In genomic region chr20:11995750-11996567, GRCh38 we compare ENCODE assay signal across 22 cellular contexts.
DNase-seq lines count a peak whose midpoint lies in the region; ATAC-seq and TF ChIP-seq lines count a peak whose summit lies in the region.
"Had no signal": no experiment of that assay in that cellular context is flagged by ENCODE, and none has a peak within 500 bp of the region (broad histone marks: within the 10 kb centered on the region; RNA-seq: fewer than 3 reads in every experiment).

No MANE protein-coding gene starts in this region.

- no peak overlapping the region for H3K4me3 Mint-ChIP-seq in progenitor cell of endocrine pancreas (ENCODE audit: low read depth)
- no peak overlapping the region for H3K4me3 Mint-ChIP-seq in CD14-positive monocyte
- H3K4me3 Mint-ChIP-seq: activated B cell treated with CpG ODN at 0.5 μM for 24 hours had no signal

- H3K27ac Mint-ChIP-seq in progenitor cell of endocrine pancreas (peak overlapping the region; percentile 14), CD14-positive monocyte (no peak overlapping the region)
- H3K27ac Mint-ChIP-seq: activated B cell treated with CpG ODN at 0.5 μM for 24 hours; activated T-helper 2 cell treated with anti-CD3 and anti-CD28 coated beads, Interferon-gamma antibody, Interleukin-2, Interleukin-4, amounts not matched to agents 10 μg/mL and 5 μg/mL and 100 μg/mL, durations not matched to agents 14 hours and 24 hours and 36 hours had no signal

- H3K4me1 Mint-ChIP-seq in progenitor cell of endocrine pancreas (ENCODE audit: low read depth) (peaks cover 14% of the 10 kb centered on the region), CD14-positive monocyte (no peaks in the 10 kb centered on the region)
- H3K4me1 Mint-ChIP-seq: activated B cell treated with CpG ODN at 0.5 μM for 24 hours had no signal

- H3K9me3 Mint-ChIP-seq in progenitor cell of endocrine pancreas (ENCODE audit: low read depth) (peaks cover 10% of the 10 kb centered on the region), CD14-positive monocyte (peaks cover 0 to 5% (median 2%) of the 10 kb centered on the region in 7 donors)
- H3K9me3 Mint-ChIP-seq: activated B cell treated with CpG ODN at 0.5 μM for 24 hours; activated T-helper 2 cell treated with anti-CD3 and anti-CD28 coated beads, Interferon-gamma antibody, Interleukin-2, Interleukin-4, amounts not matched to agents 10 μg/mL and 5 μg/mL and 100 μg/mL, durations not matched to agents 14 hours and 24 hours and 36 hours had no signal

- H3K4me1 ChIP-seq in SJCRH30 (peaks cover 12% of the 10 kb centered on the region), left ventricle myocardium inferior (no peaks in the 10 kb centered on the region)
- H3K4me1 ChIP-seq: adrenal gland, BE2C, testis had no signal

- in situ Hi-C loops in GM13977 (cut with MboI; ENCODE audit: low pct_unique_long_range_greater_than_20kb, low sequenced_read_pairs, unreplicated experiment) = no loop called here

- peak overlapping the region; percentile 78 for H3K27ac ChIP-seq in SJCRH30
- peak overlapping the region; percentile 33 for H3K27ac ChIP-seq in left ventricle myocardium inferior (replicated peaks)
- H3K27ac ChIP-seq in WERI-Rb-1 = no peak overlapping the region
- H3K27ac ChIP-seq: adrenal gland, testis had no signal

- no peaks in the 10 kb centered on the region for H3K27me3 Mint-ChIP-seq in progenitor cell of endocrine pancreas
- peaks cover 0 to 4% (median 2%) of the 10 kb centered on the region in 3 donors for H3K27me3 Mint-ChIP-seq in CD14-positive monocyte (ENCODE audit: low read depth in 3 of 3)
- H3K27me3 Mint-ChIP-seq: activated B cell treated with CpG ODN at 0.5 μM for 24 hours had no signal

- no peaks in the 10 kb centered on the region for H3K9me3 ChIP-seq in SJCRH30 (replicated peaks)
- no peaks in the 10 kb centered on the region for H3K9me3 ChIP-seq in left ventricle myocardium inferior (replicated peaks)
- no peaks in the 10 kb centered on the region for H3K9me3 ChIP-seq in WERI-Rb-1 (ENCODE audit: severe bottlenecking)
- H3K9me3 ChIP-seq: adrenal gland, BE2C, testis had no signal

- peak; percentile 53 to 80 for DNase-seq in SJCRH30
- no peak for DNase-seq in left ventricle myocardium inferior
- DNase-seq in progenitor cell of endocrine pancreas (ENCODE audit: low spot score, unreplicated experiment) = no peak
- DNase-seq in WERI-Rb-1 = no peak
- DNase-seq in NAMALWA (ENCODE audit: low spot score) = no peak
- no peak for DNase-seq in CD14-positive monocyte (ENCODE audit: low spot score)
- DNase-seq in GM13977 (ENCODE audit: low spot score) = no peak
- DNase-seq: activated B cell treated with CpG ODN at 0.5 μM for 24 hours; activated CD8-positive, alpha-beta memory T cell treated with anti-CD3 and anti-CD28 coated beads for 24 hours; adrenal gland; BE2C; DMS153; glutamatergic neuron; GOT3; NCI-H1930; NCI-H526; T-helper 1 cell; testis had no signal

- H3K36me3 ChIP-seq in SJCRH30 (no peaks in the 10 kb centered on the region), left ventricle myocardium inferior (no peaks in the 10 kb centered on the region), WERI-Rb-1 (no peaks in the 10 kb centered on the region)
- H3K36me3 ChIP-seq: adrenal gland, BE2C had no signal

- TF ChIP-seq CTCF in left ventricle myocardium inferior (IDR thresholded peaks at IDR 0.05; ENCODE audit: borderline replicate concordance) (no peak), progenitor cell of endocrine pancreas (IDR thresholded peaks at IDR 0.05; ENCODE audit: unreplicated experiment) (no peak), WERI-Rb-1 (IDR thresholded peaks at IDR 0.05; ENCODE audit: low read depth, low read length) (no peak), CD14-positive monocyte (IDR thresholded peaks at IDR 0.05) (no peak), GM13977 (IDR thresholded peaks at IDR 0.05; ENCODE audit: extremely low read depth, insufficient read depth, missing control alignments) (no peak)

- H3K27me3 ChIP-seq in SJCRH30 (no peaks in the 10 kb centered on the region), left ventricle myocardium inferior (ENCODE audit: low read depth) (no peaks in the 10 kb centered on the region), WERI-Rb-1 (ENCODE audit: insufficient read depth, low read depth, severe bottlenecking) (no peaks in the 10 kb centered on the region)
- H3K27me3 ChIP-seq: adrenal gland, BE2C, testis had no signal

- intact Hi-C loops in left ventricle myocardium inferior (cut with micrococcal nuclease) (no loop called here), CD14-positive monocyte (cut with micrococcal nuclease) (no loop called here)

- peak; percentile 65 for ATAC-seq in GM18868 (IDR thresholded peaks at IDR 0.05; ENCODE audit: unreplicated experiment)
- ATAC-seq: Panc1 had no signal

- H3K4me3 ChIP-seq in SJCRH30 (no peak overlapping the region), left ventricle myocardium inferior (no peak overlapping the region), WERI-Rb-1 (ENCODE audit: low read depth, low read length) (no peak overlapping the region)
- H3K4me3 ChIP-seq: adrenal gland, coronary artery, testis had no signal

- H3K36me3 Mint-ChIP-seq in progenitor cell of endocrine pancreas (ENCODE audit: insufficient read depth) (no peaks in the 10 kb centered on the region), CD14-positive monocyte (no peaks in the 10 kb centered on the region)

Comparison
In these comparisons a context has a peak if more than half of its experiments do, and no peak if none do; other contexts are left out.
1. DNase-seq: peak in SJCRH30 (2 of 2); none in left ventricle myocardium inferior (single experiment), progenitor cell of endocrine pancreas (single experiment), WERI-Rb-1 (single experiment), NAMALWA (single experiment), CD14-positive monocyte (single experiment) and GM13977 (single experiment).